Comparison of ENCODE assay signal across 30 cellular contexts in the genomic region with DNA sequence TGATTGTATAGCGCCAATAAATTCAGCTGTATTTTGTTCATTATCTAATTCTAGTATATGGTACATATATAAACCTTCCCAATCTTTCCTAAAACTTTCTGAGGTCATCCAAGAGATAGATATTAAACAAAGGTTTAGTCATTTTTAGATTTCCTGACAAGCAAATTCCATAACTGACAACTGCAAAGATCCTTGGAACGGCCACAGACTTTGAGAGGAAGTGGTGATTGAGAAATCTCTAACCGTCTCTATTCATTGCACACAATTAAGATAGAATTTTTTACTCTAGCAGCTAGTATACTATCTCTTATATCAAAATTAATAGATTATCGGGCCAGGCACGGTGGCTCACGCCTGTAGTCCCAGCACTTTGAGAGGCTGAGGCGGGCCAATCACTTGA. TPM values are rescaled to one million over a fixed set of nuclear protein-coding genes. Genes with fewer than 3 reads are reported as not detected.
DNase-seq lines count a peak whose midpoint lies in the region; ATAC-seq, FAIRE-seq and TF ChIP-seq lines count a peak whose summit lies in the region.
"Had no signal": no experiment of that assay in that cellular context is flagged by ENCODE, and none has a peak within 500 bp of the region (broad histone marks: within the 10 kb centered on the region; RNA-seq: fewer than 3 reads in every experiment).

No MANE protein-coding gene starts in this region.

- H3K79me2 ChIP-seq in ACC112 (ENCODE audit: control insufficient read depth, insufficient read depth, low read length, unreplicated experiment), result peaks cover 79% of the 10 kb centered on the region

- H3K36me3 Mint-ChIP-seq in central memory CD8-positive, alpha-beta T cell (ENCODE audit: insufficient read depth), result peaks cover 14% of the 10 kb centered on the region
- H3K36me3 Mint-ChIP-seq: naive B cell had no signal

- DNase-seq in MV-4-11 (lab: John Stamatoyannopoulos, UW) (peak; percentile 59), lung microvascular endothelial cell (ENCODE audit: low read depth in 2 of 2) (peak; percentile 7 to 77), DMS53 treated with DMSO at 0.1 percent for 48 hours (lab: John Stamatoyannopoulos, UW; ENCODE audit: unreplicated experiment) (no peak), GM12891 (ENCODE audit: insufficient read length, low spot score) (no peak), retina (no peak)
- no peak for DNase-seq in central memory CD8-positive, alpha-beta T cell (ENCODE audit: low spot score in 2 of 2)
- DNase-seq: ACHN; activated CD4-positive, alpha-beta T cell treated with anti-CD3 and anti-CD28 coated beads, Interleukin-2, amount 50 U/mL, for 4 hours; activated CD8-positive, alpha-beta memory T cell treated with anti-CD3 and anti-CD28 coated beads, Interleukin-2, amount 50 U/mL, for 4 hours; cerebellar nuclear complex; Karpas-422; kidney glomerular epithelial cell; naive B cell; NCI-H1092 treated with DMSO at 0.1 percent for 48 hours; NCI-H2029; NCI-H2227 treated with DMSO at 0.1 percent for 48 hours; occipital lobe; PC-9; SJCRH30; stimulated activated CD4-positive, alpha-beta T cell treated with anti-CD3 and anti-CD28 coated beads, Interleukin-4, amount 100 ng/mL, for 24 hours; stimulated activated naive CD8-positive, alpha-beta T cell treated with anti-CD3 and anti-CD28 coated beads, Interleukin-15, Interleukin-2, amounts not matched to agents 100 U/mL and 50 U/mL, for 24 hours; T-helper 17 cell; transverse colon had no signal

- H3K4me3 ChIP-seq in ACC112 (ENCODE audit: low read depth, low read length), result no peak overlapping the region
- H3K4me3 ChIP-seq: BLaER1 treated with 17β-estradiol and CSF1 and Interleukin-3, amounts not matched to agents 10 nM and 100 nM; PC-9; SJCRH30; transverse colon had no signal

- no peaks in the 10 kb centered on the region for H3K27me3 Mint-ChIP-seq in central memory CD8-positive, alpha-beta T cell
- H3K27me3 Mint-ChIP-seq: activated T-helper 17 cell treated with anti-CD3 and anti-CD28 coated beads, Interleukin-2, amount 50 U/mL, for 72 hours; memory B cell; naive B cell; T-helper 17 cell had no signal

- ATAC-seq in central memory CD8-positive, alpha-beta T cell (replicated peaks; ENCODE audit: extremely low read depth, poor library complexity, severe bottlenecking), result no peak
- no peak for ATAC-seq in GM18505 (IDR thresholded peaks at IDR 0.05; ENCODE audit: unreplicated experiment)
- ATAC-seq: activated naive CD4-positive, alpha-beta T cell treated with anti-CD3 and anti-CD28 coated beads, Interleukin-2, amount 50 U/mL, for 72 hours; activated T-helper 17 cell treated with anti-CD3 and anti-CD28 coated beads, Interleukin-2, amount 50 U/mL, for 72 hours; HCT116; stimulated activated naive CD8-positive, alpha-beta T cell treated with anti-CD3 and anti-CD28 coated beads, Interleukin-15, Interleukin-2, amounts not matched to agents 100 U/mL and 50 U/mL, for 24 hours; T-helper 17 cell had no signal

- peaks cover 12% of the 10 kb centered on the region for H3K4me1 ChIP-seq in ACC112 (ENCODE audit: control insufficient read depth, insufficient read depth, low read length, unreplicated experiment)

- H3K27ac Mint-ChIP-seq in central memory CD8-positive, alpha-beta T cell (ENCODE audit: low read depth), result peak overlapping the region; percentile 41
- H3K27ac Mint-ChIP-seq: activated naive CD4-positive, alpha-beta T cell treated with anti-CD3 and anti-CD28 coated beads, Interleukin-2, amount 50 U/mL, for 72 hours; activated T-helper 17 cell treated with anti-CD3 and anti-CD28 coated beads, Interleukin-2, amount 50 U/mL, for 72 hours; memory B cell; T-helper 17 cell had no signal

- H3K27ac ChIP-seq in ACC112 (ENCODE audit: low read depth, low read length), result 0 out of 2 replicates have a peak overlapping the region, but pooled peaks have one; percentile 19
- H3K27ac ChIP-seq: BLaER1 treated with 17β-estradiol and CSF1 and Interleukin-3, amounts not matched to agents 10 nM and 100 nM; PC-9; SJCRH30; transverse colon had no signal

- H3K4me3 Mint-ChIP-seq in central memory CD8-positive, alpha-beta T cell, result no peak overlapping the region
- H3K4me3 Mint-ChIP-seq: activated T-helper 17 cell treated with anti-CD3 and anti-CD28 coated beads, Interleukin-2, amount 50 U/mL, for 72 hours; memory B cell; T-helper 17 cell had no signal

- TF ChIP-seq POLR2A in GM12891 (IDR thresholded peaks at IDR 0.05; ENCODE audit: low read depth, low read length), result no peak
- TF ChIP-seq POLR2A in GM18505 (IDR thresholded peaks at IDR 0.05; ENCODE audit: borderline replicate concordance, extremely low read depth, insufficient read depth, insufficient read length), result no peak

- no peak overlapping the region for H2AFZ ChIP-seq in ACC112 (ENCODE audit: low read length, unreplicated experiment)
- H2AFZ ChIP-seq: PC-9 had no signal

- H3K4me1 Mint-ChIP-seq in central memory CD8-positive, alpha-beta T cell, result peaks cover 13% of the 10 kb centered on the region

- H3K36me3 ChIP-seq in ACC112 (ENCODE audit: insufficient read depth, low read length), result no peaks in the 10 kb centered on the region
- H3K36me3 ChIP-seq: transverse colon had no signal

- H3K27me3 ChIP-seq in ACC112 (ENCODE audit: insufficient read depth, low read length), result no peaks in the 10 kb centered on the region
- H3K27me3 ChIP-seq: BLaER1 treated with 17β-estradiol and CSF1 and Interleukin-3, amounts not matched to agents 10 nM and 100 nM; SJCRH30; transverse colon had no signal

- no peaks in the 10 kb centered on the region for H3K9me3 Mint-ChIP-seq in central memory CD8-positive, alpha-beta T cell
- H3K9me3 Mint-ChIP-seq: activated naive CD4-positive, alpha-beta T cell treated with anti-CD3 and anti-CD28 coated beads, Interleukin-2, amount 50 U/mL, for 72 hours; activated T-helper 17 cell treated with anti-CD3 and anti-CD28 coated beads, Interleukin-2, amount 50 U/mL, for 72 hours; memory B cell; naive B cell had no signal

- FAIRE-seq in GM12891 (lab: Jason Lieb, UNC), result no peak

TF ChIP-seq in GM12891, 5 proteins besides CTCF, POLR2A, EP300 and RAD21:
- no peak for TF ChIP-seq TAF1 (IDR thresholded peaks at IDR 0.05; ENCODE audit: low read depth, low read length)
- no peak for TF ChIP-seq SPI1 (IDR thresholded peaks at IDR 0.05; ENCODE audit: low read depth, low read length)
- TF ChIP-seq POLR2AphosphoS5 (IDR thresholded peaks at IDR 0.05; ENCODE audit: low read depth, low read length), result no peak
- TF ChIP-seq PAX5 (IDR thresholded peaks at IDR 0.05; ENCODE audit: insufficient read depth, low read length, severe bottlenecking), result no peak
- TF ChIP-seq POU2F2 (IDR thresholded peaks at IDR 0.05; ENCODE audit: low read depth, low read length), result no peak
TF ChIP-seq in GM12891: peak in this region for 0.

RNA-seq across cellular contexts. Expression of a gene that starts 4.7 kb away (rescaled TPM):
- total RNA-seq in lung microvascular endothelial cell, result 15.0 and 16.1 TPM in 2 replicates
- 8.1 TPM for polyA plus RNA-seq in GM12891 (2012; ENCODE audit: low read depth, missing spikeins)

RNA-seq across cellular contexts. Expression of a gene that starts 30.0 kb away (rescaled TPM):
- total RNA-seq in lung microvascular endothelial cell, result 4.8 and 21.1 TPM in 2 replicates
- 132 TPM for polyA plus RNA-seq in GM12891 (2012; ENCODE audit: low read depth, missing spikeins)

RNA-seq across cellular contexts. Expression of a gene that starts 36.4 kb away (rescaled TPM):
- 7.0 and 10.1 TPM in 2 replicates for total RNA-seq in lung microvascular endothelial cell
- 17.8 TPM for polyA plus RNA-seq in GM12891 (2012; ENCODE audit: low read depth, missing spikeins)

Comparison
In these comparisons a context has a peak if more than half of its experiments do, and no peak if none do; other contexts are left out.
1. DNase-seq: peak in MV-4-11 (single experiment) and lung microvascular endothelial cell (2 of 2); none in central memory CD8-positive, alpha-beta T cell (0 of 2), DMS53 treated with DMSO at 0.1 percent for 48 hours (single experiment), GM12891 (single experiment) and retina (single experiment).